18 cellular contexts compared by ENCODE assay signal in the genomic region with DNA sequence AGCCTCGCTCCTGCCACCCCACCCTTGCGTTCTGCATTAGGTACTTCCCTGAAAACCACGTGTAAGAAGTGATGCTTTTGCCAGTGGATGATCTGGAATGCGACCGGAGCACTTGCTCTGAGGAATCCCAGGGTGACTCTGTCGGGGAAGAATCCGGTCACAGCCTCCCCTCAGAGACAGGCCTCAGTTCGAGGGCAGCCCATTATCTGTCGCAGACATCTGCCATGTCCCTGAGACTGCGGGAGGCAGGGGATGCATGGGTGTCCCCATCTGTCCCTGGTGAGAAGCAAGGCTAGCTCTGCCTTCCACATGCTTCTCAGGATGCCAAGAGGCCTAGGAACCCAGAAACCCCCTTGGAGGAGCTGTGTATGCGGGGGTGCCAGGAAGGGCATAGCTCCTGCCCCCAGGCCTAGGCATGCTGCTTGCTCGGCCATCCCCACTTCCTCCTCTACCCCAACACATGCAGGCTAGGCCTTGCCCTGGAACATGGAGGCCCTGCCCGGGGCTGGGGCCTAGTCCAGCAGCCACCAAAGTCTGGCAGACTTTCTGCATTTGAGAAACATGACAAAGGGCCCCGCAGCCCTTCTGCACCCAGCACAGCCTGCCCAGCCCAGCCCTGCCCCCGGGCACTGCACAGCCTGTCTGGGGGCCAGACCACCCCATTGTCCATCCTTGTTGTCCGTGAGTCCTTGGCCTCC. TPM values are rescaled to one million over a fixed set of nuclear protein-coding genes. Genes with fewer than 3 reads are reported as not detected.
DNase-seq lines count a peak whose midpoint lies in the region; ATAC-seq, FAIRE-seq and TF ChIP-seq lines count a peak whose summit lies in the region.
"Had no signal": no experiment of that assay in that cellular context is flagged by ENCODE, and none has a peak within 500 bp of the region (broad histone marks: within the 10 kb centered on the region; RNA-seq: fewer than 3 reads in every experiment).

No MANE protein-coding gene starts in this region.

- no peak for TF ChIP-seq POLR2A in H54 (IDR thresholded peaks at IDR 0.05; ENCODE audit: low read depth, low read length)

- H3K4me3 Mint-ChIP-seq in Calu3 (ENCODE audit: low read depth, unreplicated experiment) (no peak overlapping the region), WTC11 (no peak overlapping the region)
- H3K4me3 Mint-ChIP-seq: H9 had no signal

- POLR2A ChIA-PET in WTC11 (lab: Charles Lee) = no interaction called here

- no peaks in the 10 kb centered on the region for H3K4me1 Mint-ChIP-seq in Calu3 (ENCODE audit: low read depth, unreplicated experiment)
- peaks cover 13% of the 10 kb centered on the region for H3K4me1 Mint-ChIP-seq in WTC11

- DNase-seq in Calu3 (no peak), WTC11 (ENCODE audit: low spot score) (no peak), kidney glomerular epithelial cell (lab: John Stamatoyannopoulos, UW) (peak; percentile 16), COR-L47 (lab: John Stamatoyannopoulos, UW) (no peak), H54 (ENCODE audit: insufficient read length, low spot score) (no peak), DMS 273 (lab: John Stamatoyannopoulos, UW; ENCODE audit: unreplicated experiment) (no peak)
- DNase-seq: activated effector memory CD4-positive, alpha-beta T cell treated with Interleukin-2 at 50 U/mL for 16 hours; H9; KG1; stimulated activated CD4-positive, alpha-beta T cell treated with anti-CD3 and anti-CD28 coated beads, Interleukin-4, amount 100 ng/mL, for 24 hours had no signal

- TF ChIP-seq CTCF in 22Rv1 (IDR thresholded peaks at IDR 0.05) (no peak), Calu3 (IDR thresholded peaks at IDR 0.05; ENCODE audit: unreplicated experiment) (no peak), WTC11 (IDR thresholded peaks at IDR 0.05) (no peak)

- CTCF ChIA-PET in Calu3 (lab: Charles Lee) = no interaction called here
- CTCF ChIA-PET in WTC11 (lab: Charles Lee) = interaction anchor here (2.2 to 7.4 kb wide), 4 partner anchors 11 to 36 kb away, joined by 9 to 268 read pairs (median 64); no protein-coding TSS in a partner anchor

- TSS peak; percentile 52 for BruUV-seq in Calu3 (replicated peaks; lab: Mats Ljungman, UMichigan)

- H3K27me3 Mint-ChIP-seq in Calu3 (ENCODE audit: unreplicated experiment) (no peaks in the 10 kb centered on the region), WTC11 (ENCODE audit: low read depth) (no peaks in the 10 kb centered on the region)

- 0 out of 2 replicates have a peak overlapping the region, but pooled peaks have one; percentile 7 for H3K27ac ChIP-seq in 22Rv1
- H3K27ac ChIP-seq: pancreas, suprapubic skin, VCaP had no signal

- ATAC-seq in WTC11 = no peak
- ATAC-seq in GM21825 (IDR thresholded peaks at IDR 0.05; ENCODE audit: unreplicated experiment) = no peak
- ATAC-seq: left lobe of liver, pancreas had no signal

- H3K36me3 Mint-ChIP-seq in Calu3 (ENCODE audit: insufficient read depth, unreplicated experiment) (peaks cover 45% of the 10 kb centered on the region), WTC11 (peaks cover 9% of the 10 kb centered on the region; the same call in 1 of the 2 replicates)

- intact Hi-C loops in Calu3 (cut with micrococcal nuclease; ENCODE audit: unreplicated experiment) = no loop called here

- FAIRE-seq in H54 (lab: Jason Lieb, UNC) = no peak
- FAIRE-seq: D721Med, frontal cortex, pancreas had no signal

- H3K9me3 Mint-ChIP-seq in Calu3 (ENCODE audit: low read depth, unreplicated experiment) = no peaks in the 10 kb centered on the region
- no peaks in the 10 kb centered on the region for H3K9me3 Mint-ChIP-seq in WTC11
- H3K9me3 Mint-ChIP-seq: H9 had no signal

- H3K27ac Mint-ChIP-seq in Calu3 (ENCODE audit: unreplicated experiment) (no peak overlapping the region), WTC11 (peak overlapping the region; percentile 52; the same call in 1 of the 2 replicates)

TF ChIP-seq in WTC11, 78 proteins besides CTCF, POLR2A, EP300 and RAD21:
- TF ChIP-seq, protein P1, sequence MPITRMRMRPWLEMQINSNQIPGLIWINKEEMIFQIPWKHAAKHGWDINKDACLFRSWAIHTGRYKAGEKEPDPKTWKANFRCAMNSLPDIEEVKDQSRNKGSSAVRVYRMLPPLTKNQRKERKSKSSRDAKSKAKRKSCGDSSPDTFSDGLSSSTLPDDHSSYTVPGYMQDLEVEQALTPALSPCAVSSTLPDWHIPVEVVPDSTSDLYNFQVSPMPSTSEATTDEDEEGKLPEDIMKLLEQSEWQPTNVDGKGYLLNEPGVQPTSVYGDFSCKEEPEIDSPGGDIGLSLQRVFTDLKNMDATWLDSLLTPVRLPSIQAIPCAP (CRISPR knock-in tag; IDR thresholded peaks at IDR 0.05) = no peak
- TF ChIP-seq NFE2L1 (CRISPR knock-in tag; IDR thresholded peaks at IDR 0.05) (no peak), FOXK1 (CRISPR knock-in tag; IDR thresholded peaks at IDR 0.05) (no peak), CBFB (CRISPR knock-in tag; IDR thresholded peaks at IDR 0.05; ENCODE audit: low read depth) (no peak), ZNF138 (CRISPR knock-in tag; conservative IDR thresholded peaks at IDR 0.05) (no peak), GABPB1 (CRISPR knock-in tag; IDR thresholded peaks at IDR 0.05) (no peak)
- TF ChIP-seq, protein P2, sequence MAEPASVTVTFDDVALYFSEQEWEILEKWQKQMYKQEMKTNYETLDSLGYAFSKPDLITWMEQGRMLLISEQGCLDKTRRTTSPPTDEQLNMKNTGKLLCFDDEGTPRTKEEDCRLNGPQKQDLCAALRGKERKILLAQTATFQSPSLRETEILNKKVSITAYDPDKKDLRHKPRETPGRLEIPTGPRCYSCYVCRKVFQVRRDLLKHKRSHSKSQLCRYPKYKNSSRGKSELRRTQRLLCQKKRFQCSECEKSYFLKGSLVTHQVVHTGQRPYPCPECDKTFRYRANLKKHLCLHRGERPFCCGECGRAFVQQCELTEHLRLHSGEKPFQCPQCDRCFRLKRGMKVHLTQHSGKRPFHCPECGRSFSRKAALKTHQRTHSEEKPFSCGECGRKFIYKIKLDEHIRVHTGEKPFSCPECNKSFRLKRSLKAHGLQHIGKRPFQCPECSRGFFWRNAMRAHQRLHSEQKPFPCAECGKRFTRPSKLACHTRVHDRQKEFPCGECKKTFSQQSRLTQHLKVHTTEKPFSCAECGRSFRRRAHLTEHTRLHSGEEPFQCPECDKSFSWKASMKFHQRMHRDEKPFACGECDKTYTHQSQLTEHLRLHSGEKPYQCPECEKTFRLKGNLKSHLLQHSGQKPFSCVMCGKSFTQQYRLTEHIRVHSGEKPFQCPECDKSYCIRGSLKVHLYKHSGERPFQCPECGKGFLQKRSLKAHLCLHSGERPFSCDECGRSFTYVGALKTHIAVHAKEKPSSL (CRISPR knock-in tag; conservative IDR thresholded peaks at IDR 0.05) = no peak
- TF ChIP-seq, protein P3, sequence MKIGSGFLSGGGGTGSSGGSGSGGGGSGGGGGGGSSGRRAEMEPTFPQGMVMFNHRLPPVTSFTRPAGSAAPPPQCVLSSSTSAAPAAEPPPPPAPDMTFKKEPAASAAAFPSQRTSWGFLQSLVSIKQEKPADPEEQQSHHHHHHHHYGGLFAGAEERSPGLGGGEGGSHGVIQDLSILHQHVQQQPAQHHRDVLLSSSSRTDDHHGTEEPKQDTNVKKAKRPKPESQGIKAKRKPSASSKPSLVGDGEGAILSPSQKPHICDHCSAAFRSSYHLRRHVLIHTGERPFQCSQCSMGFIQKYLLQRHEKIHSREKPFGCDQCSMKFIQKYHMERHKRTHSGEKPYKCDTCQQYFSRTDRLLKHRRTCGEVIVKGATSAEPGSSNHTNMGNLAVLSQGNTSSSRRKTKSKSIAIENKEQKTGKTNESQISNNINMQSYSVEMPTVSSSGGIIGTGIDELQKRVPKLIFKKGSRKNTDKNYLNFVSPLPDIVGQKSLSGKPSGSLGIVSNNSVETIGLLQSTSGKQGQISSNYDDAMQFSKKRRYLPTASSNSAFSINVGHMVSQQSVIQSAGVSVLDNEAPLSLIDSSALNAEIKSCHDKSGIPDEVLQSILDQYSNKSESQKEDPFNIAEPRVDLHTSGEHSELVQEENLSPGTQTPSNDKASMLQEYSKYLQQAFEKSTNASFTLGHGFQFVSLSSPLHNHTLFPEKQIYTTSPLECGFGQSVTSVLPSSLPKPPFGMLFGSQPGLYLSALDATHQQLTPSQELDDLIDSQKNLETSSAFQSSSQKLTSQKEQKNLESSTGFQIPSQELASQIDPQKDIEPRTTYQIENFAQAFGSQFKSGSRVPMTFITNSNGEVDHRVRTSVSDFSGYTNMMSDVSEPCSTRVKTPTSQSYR (CRISPR knock-in tag; IDR thresholded peaks at IDR 0.05) = no peak

RNA-seq across cellular contexts. Expression of a gene that starts 20.5 kb away (rescaled TPM):
- total RNA-seq in Calu3 (2022) (32.1 and 34.8 TPM in 2 replicates), WTC11 (2021) (18.3 to 21.6 TPM (median 18.4 TPM) in 3 replicates)

RNA-seq across cellular contexts. Expression of a gene that starts 43.1 kb away (rescaled TPM):
- total RNA-seq in Calu3 (2022) (50.3 and 54.9 TPM in 2 replicates), WTC11 (2021) (47.2 to 50.3 TPM (median 49.8 TPM) in 3 replicates)

RNA-seq across cellular contexts. Expression of a gene that starts 44.1 kb away (rescaled TPM):
- total RNA-seq in Calu3 (2022) (34.3 and 36.2 TPM in 2 replicates), WTC11 (2021) (59.1 to 74.3 TPM (median 59.7 TPM) in 3 replicates)
